ENCODE assay signal across 1 cellular context in genomic region chr10:117138838-117139580, GRCh38.
TF ChIP-seq lines count a peak whose summit lies in the region.

No MANE protein-coding gene starts in this region.

TF ChIP-seq in H1, 55 proteins besides CTCF, POLR2A, EP300 and RAD21:
- TF ChIP-seq, protein P1, sequence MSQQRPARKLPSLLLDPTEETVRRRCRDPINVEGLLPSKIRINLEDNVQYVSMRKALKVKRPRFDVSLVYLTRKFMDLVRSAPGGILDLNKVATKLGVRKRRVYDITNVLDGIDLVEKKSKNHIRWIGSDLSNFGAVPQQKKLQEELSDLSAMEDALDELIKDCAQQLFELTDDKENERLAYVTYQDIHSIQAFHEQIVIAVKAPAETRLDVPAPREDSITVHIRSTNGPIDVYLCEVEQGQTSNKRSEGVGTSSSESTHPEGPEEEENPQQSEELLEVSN (IDR thresholded peaks at IDR 0.05): 0 out of 2 replicates have a peak, but pooled peaks have one; percentile 15
- TF ChIP-seq RNF2 (IDR thresholded peaks at IDR 0.05; ENCODE audit: borderline replicate concordance, low read depth, low read length, missing control alignments, poor library complexity, severe bottlenecking) (peak; percentile 20), GABPA (IDR thresholded peaks at IDR 0.05; ENCODE audit: borderline replicate concordance, insufficient read depth, low read length) (no peak), YY1 (IDR thresholded peaks at IDR 0.05; ENCODE audit: low read depth, low read length) (0 out of 2 replicates have a peak, but pooled peaks have one; percentile 32), HDAC6 (IDR thresholded peaks at IDR 0.05; ENCODE audit: low read depth, low read length) (no peak), KDM1A (IDR thresholded peaks at IDR 0.05; ENCODE audit: borderline replicate concordance, low read length) (no peak)
- TF ChIP-seq, protein P2, sequence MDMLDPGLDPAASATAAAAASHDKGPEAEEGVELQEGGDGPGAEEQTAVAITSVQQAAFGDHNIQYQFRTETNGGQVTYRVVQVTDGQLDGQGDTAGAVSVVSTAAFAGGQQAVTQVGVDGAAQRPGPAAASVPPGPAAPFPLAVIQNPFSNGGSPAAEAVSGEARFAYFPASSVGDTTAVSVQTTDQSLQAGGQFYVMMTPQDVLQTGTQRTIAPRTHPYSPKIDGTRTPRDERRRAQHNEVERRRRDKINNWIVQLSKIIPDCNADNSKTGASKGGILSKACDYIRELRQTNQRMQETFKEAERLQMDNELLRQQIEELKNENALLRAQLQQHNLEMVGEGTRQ (IDR thresholded peaks at IDR 0.05; ENCODE audit: low read length): no peak
